Comparison of ENCODE assay signal across 21 cellular contexts in the genomic region with DNA sequence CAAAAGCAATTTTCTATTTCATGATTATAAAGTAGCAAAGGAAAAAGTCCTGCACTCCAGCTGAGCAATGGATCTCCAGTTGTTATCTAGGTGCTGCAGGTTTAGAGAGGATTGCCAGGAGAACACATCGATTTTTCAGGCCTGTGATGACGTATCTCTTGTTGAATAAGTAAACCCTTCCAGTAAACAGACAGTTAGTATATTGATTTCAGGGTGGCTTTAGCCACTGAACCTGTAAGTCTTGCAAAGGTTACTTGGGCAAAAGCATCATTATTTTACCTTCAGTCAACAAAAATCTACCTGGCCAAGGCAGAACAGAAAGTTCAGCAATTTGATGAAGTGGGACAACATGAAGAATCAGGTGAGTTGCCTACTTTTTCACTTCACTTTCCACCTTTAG. TPM values are rescaled to one million over a fixed set of nuclear protein-coding genes. Genes with fewer than 3 reads are reported as not detected.
DNase-seq lines count a peak whose midpoint lies in the region; ATAC-seq and TF ChIP-seq lines count a peak whose summit lies in the region.
"Had no signal": no experiment of that assay in that cellular context is flagged by ENCODE, and none has a peak within 500 bp of the region (broad histone marks: within the 10 kb centered on the region; RNA-seq: fewer than 3 reads in every experiment).

No MANE protein-coding gene starts in this region.

- peaks cover 90% of the 10 kb centered on the region for H3K4me1 Mint-ChIP-seq in HFFc6 (ENCODE audit: low read depth)
- H3K4me1 Mint-ChIP-seq: CD14-positive monocyte had no signal

- no peak overlapping the region for H2BK120ac ChIP-seq in mesendoderm (ENCODE audit: low read depth, low read length)

- H3K36me3 ChIP-seq in body of pancreas (replicated peaks in 1 of 2; ENCODE audit: insufficient read depth in 1 of 2, low read depth in 2 of 2) (no peaks in the 10 kb centered on the region), right lobe of liver (no peaks in the 10 kb centered on the region), stomach smooth muscle (ENCODE audit: control insufficient read depth in 2 of 2, insufficient read depth in 2 of 2, low read length in 2 of 2) (no peaks in the 10 kb centered on the region), mesendoderm (ENCODE audit: control insufficient read depth, insufficient read depth, low read length) (no peaks in the 10 kb centered on the region), Karpas-422 (ENCODE audit: insufficient read depth, low read length) (no peaks in the 10 kb centered on the region)
- H3K36me3 ChIP-seq: Peyer's patch had no signal

- TF ChIP-seq CTCF in HFFc6 (IDR thresholded peaks at IDR 0.05) (no peak), body of pancreas (IDR thresholded peaks at IDR 0.05) (no peak), right lobe of liver (IDR thresholded peaks at IDR 0.05) (no peak)

- no peak for DNase-seq in HFFc6
- DNase-seq in body of pancreas: peak; percentile 50 to 85 (median 55)
- DNase-seq in right lobe of liver: peak in 1 of 3 donors; percentile 82
- DNase-seq in mesendoderm: no peak
- DNase-seq in Karpas-422: no peak
- DNase-seq: COR-L47, DMS79, MG63, NCI-H1105, NCI-H1694 treated with DMSO at 0.1 percent for 48 hours, NCI-H446, NCI-H748 treated with DMSO at 0.1 percent for 48 hours, Peyer's patch, SHP77 treated with DMSO at 0.1 percent for 48 hours had no signal

- no peaks in the 10 kb centered on the region; the same call in 1 of the 2 replicates for H3K27me3 Mint-ChIP-seq in HFFc6 (ENCODE audit: insufficient read depth)

- H3K9ac ChIP-seq in stomach smooth muscle (ENCODE audit: low read length in 2 of 2) (no peak overlapping the region), mesendoderm (ENCODE audit: low read length) (no peak overlapping the region), Karpas-422 (ENCODE audit: low read length) (no peak overlapping the region)

- H3K9me3 Mint-ChIP-seq in HFFc6: no peaks in the 10 kb centered on the region

- H3K23ac ChIP-seq in mesendoderm (ENCODE audit: low read length): no peak overlapping the region

- no peak overlapping the region for H3K18ac ChIP-seq in mesendoderm (ENCODE audit: low read length)

- no peaks in the 10 kb centered on the region for H3K9me2 ChIP-seq in Karpas-422 (replicated peaks; ENCODE audit: insufficient read depth, low read length)

- H3K4me3 ChIP-seq in body of pancreas (no peak overlapping the region), right lobe of liver (no peak overlapping the region), stomach smooth muscle (ENCODE audit: low read length in 2 of 2) (no peak overlapping the region), mesendoderm (ENCODE audit: low read length) (no peak overlapping the region), Karpas-422 (ENCODE audit: low read length) (no peak overlapping the region)
- H3K4me3 ChIP-seq: GM12878, K562, MG63, Peyer's patch had no signal

- H3K4me2 ChIP-seq in mesendoderm (ENCODE audit: low read length) (no peak overlapping the region), Karpas-422 (ENCODE audit: low read depth, low read length, poor library complexity, severe bottlenecking) (no peak overlapping the region)

- H3K79me2 ChIP-seq in mesendoderm (ENCODE audit: control insufficient read depth, insufficient read depth, low read length): no peaks in the 10 kb centered on the region
- H3K79me2 ChIP-seq in Karpas-422 (ENCODE audit: low read length): no peaks in the 10 kb centered on the region

- intact Hi-C loops in body of pancreas (cut with DNase I): no loop called here
- intact Hi-C loops in right lobe of liver (cut with DNase I): no loop called here

- H4K5ac ChIP-seq in mesendoderm (ENCODE audit: low read length): no peak overlapping the region

- peak overlapping the region; percentile 79 for H3K27ac Mint-ChIP-seq in HFFc6
- H3K27ac Mint-ChIP-seq: CD14-positive monocyte had no signal

- H3K4me1 ChIP-seq in body of pancreas (peaks cover 81% of the 10 kb centered on the region), right lobe of liver (peaks cover 0 to 81% (median 27%) of the 10 kb centered on the region in 4 donors), stomach smooth muscle (ENCODE audit: control insufficient read depth, insufficient read depth, low read length) (peaks cover 36% of the 10 kb centered on the region), mesendoderm (ENCODE audit: control insufficient read depth, low read depth, low read length) (no peaks in the 10 kb centered on the region), Karpas-422 (ENCODE audit: low read length) (no peaks in the 10 kb centered on the region)

- no peaks in the 10 kb centered on the region for H3K79me1 ChIP-seq in mesendoderm (ENCODE audit: low read length)

- no peak overlapping the region for H2BK5ac ChIP-seq in mesendoderm (ENCODE audit: low read length)

- H3K9me3 ChIP-seq in body of pancreas (no peaks in the 10 kb centered on the region), right lobe of liver (no peaks in the 10 kb centered on the region), stomach smooth muscle (ENCODE audit: control insufficient read depth in 2 of 2, low read length in 2 of 2) (no peaks in the 10 kb centered on the region), Karpas-422 (ENCODE audit: low read length) (no peaks in the 10 kb centered on the region)
- H3K9me3 ChIP-seq: MG63, Peyer's patch had no signal

- H2BK15ac ChIP-seq in mesendoderm (replicated peaks; ENCODE audit: low read depth): no peak overlapping the region

- no peaks in the 10 kb centered on the region for H3K27me3 ChIP-seq in body of pancreas
- H3K27me3 ChIP-seq in right lobe of liver: no peaks in the 10 kb centered on the region
- no peaks in the 10 kb centered on the region for H3K27me3 ChIP-seq in stomach smooth muscle (ENCODE audit: control insufficient read depth in 1 of 2, insufficient read depth in 2 of 2, low read length in 2 of 2)
- no peaks in the 10 kb centered on the region for H3K27me3 ChIP-seq in mesendoderm (ENCODE audit: insufficient read depth, low read length, poor library complexity)
- no peaks in the 10 kb centered on the region for H3K27me3 ChIP-seq in Karpas-422 (ENCODE audit: low read length)
- H3K27me3 ChIP-seq: MG63, Peyer's patch had no signal

- ATAC-seq in body of pancreas (peak; percentile 94), right lobe of liver (peak; percentile 68 to 85 (median 74)), HG03520 (IDR thresholded peaks at IDR 0.05; ENCODE audit: unreplicated experiment) (no peak)
- ATAC-seq in activated CD4-positive, CD25-positive, alpha-beta regulatory T cell treated with anti-CD3 and anti-CD28 coated beads, Interleukin-2, amount 50 U/mL, for 24 hours: no peak
- ATAC-seq: GM12878, HCT116, K562 had no signal

- H3K4me3 Mint-ChIP-seq in HFFc6: peak overlapping the region; percentile 64
- H3K4me3 Mint-ChIP-seq: CD14-positive monocyte had no signal

- H3K27ac ChIP-seq in body of pancreas: peak overlapping the region; percentile 45 to 73 (median 54)
- peak overlapping the region; percentile 40 to 89 (median 87) for H3K27ac ChIP-seq in right lobe of liver
- peak overlapping the region; percentile 6 for H3K27ac ChIP-seq in stomach smooth muscle (ENCODE audit: low read length)
- no peak overlapping the region for H3K27ac ChIP-seq in mesendoderm (ENCODE audit: low read depth, low read length)
- H3K27ac ChIP-seq in Karpas-422 (ENCODE audit: low read length): no peak overlapping the region
- H3K27ac ChIP-seq: Peyer's patch had no signal

- no peak overlapping the region for H2AK5ac ChIP-seq in mesendoderm (ENCODE audit: low read length)

- peaks cover 29% of the 10 kb centered on the region; the same call in 1 of the 2 replicates for H3K36me3 Mint-ChIP-seq in HFFc6 (ENCODE audit: low read depth)
- H3K36me3 Mint-ChIP-seq: CD14-positive monocyte had no signal

- no peak overlapping the region for H3K4ac ChIP-seq in mesendoderm (ENCODE audit: low read depth, low read length)

- whole genome bisulfite sequencing in body of pancreas, 2 donors: 12 to 15% methylated on average over 2 of the region's 2 CpGs
- WGBS in right lobe of liver (ENCODE audit: insufficient coverage, low coverage, low lambda C conversion rate, missing lambda C conversion rate): 30% methylated on average over 2 of the region's 2 CpGs
- WGBS in mesendoderm (ENCODE audit: extremely low coverage, insufficient coverage, low lambda C conversion rate): no CpG with 5 or more reads among the region's 2 CpGs

- no peak overlapping the region for H3K56ac ChIP-seq in mesendoderm (ENCODE audit: low read length)

- H4K8ac ChIP-seq in mesendoderm (ENCODE audit: low read depth, low read length): no peak overlapping the region

- H4K20me1 ChIP-seq in Karpas-422 (ENCODE audit: insufficient read depth, low read depth, low read length): no peaks in the 10 kb centered on the region

- TF ChIP-seq POLR2A in body of pancreas (IDR thresholded peaks at IDR 0.05) (no peak), right lobe of liver (IDR thresholded peaks at IDR 0.05) (peak; percentile 58)

- H2AFZ ChIP-seq in Karpas-422 (ENCODE audit: low read length): no peak overlapping the region

RNA-seq across cellular contexts. Expression of a gene that starts 12.3 kb away (rescaled TPM):
- total RNA-seq in HFFc6 (2021; fragmentation: NEBNext Ultra II Directional; extraction: Animal tissue kit (Norgen Biotek cat#: 25700)): 10 to 100 TPM; 69.9 to 87.2 (median 77.0) TPM
- total RNA-seq in body of pancreas (10 to 100 TPM; 42.5 to 44.2 TPM), right lobe of liver (100 to 1,000 TPM in 1 of 6 experiments, 10 to 100 TPM in 5; 59.3 to 127 (median 93.7) TPM)
- polyA plus RNA-seq in mesendoderm (2013, experiment 1 of 2): 1.1 TPM
- polyA plus RNA-seq in mesendoderm (2013, experiment 2 of 2): 1.0 TPM
- total RNA-seq in Karpas-422 (2014; rRNA removed; shearing (Covaris generic); ENCODE audit: low replicate concordance): not detected in 2 replicates
- polyA plus RNA-seq: CD14-positive monocyte, K562 had no signal

Comparison
In these comparisons a context has a peak if more than half of its experiments do, and no peak if none do; other contexts are left out.
1. DNase-seq: peak in body of pancreas (4 of 4); none in HFFc6 (single experiment), mesendoderm (single experiment) and Karpas-422 (single experiment).
2. ATAC-seq: peak in body of pancreas (single experiment) and right lobe of liver (4 of 4); none in activated CD4-positive, CD25-positive, alpha-beta regulatory T cell treated with anti-CD3 and anti-CD28 coated beads, Interleukin-2, amount 50 U/mL, for 24 hours (0 of 2) and HG03520 (single experiment).
3. H3K27ac ChIP-seq: peak in body of pancreas (4 of 4), right lobe of liver (3 of 3) and stomach smooth muscle (single experiment); none in mesendoderm (single experiment) and Karpas-422 (single experiment).
4. RNA of a gene that starts 12.3 kb away (total RNA-seq): 59.3 to 127 TPM in right lobe of liver, 69.9 to 87.2 TPM in HFFc6 and 42.5 to 44.2 TPM in body of pancreas; not detected in Karpas-422; every median in the first group is over 10 times any median in the second.